In genomic region chr7:134254311-134254710, GRCh38 we compare ENCODE assay signal across 10 cellular contexts.
A peak's percentile ranks its signal among the peaks of the same experiment; 100 is the strongest.
DNase-seq lines count a peak whose midpoint lies in the region; ATAC-seq and TF ChIP-seq lines count a peak whose summit lies in the region.
"Had no signal": no experiment of that assay in that cellular context is flagged by ENCODE, and none has a peak within 500 bp of the region (broad histone marks: within the 10 kb centered on the region; RNA-seq: fewer than 3 reads in every experiment).

No MANE protein-coding gene starts in this region.

- H3K79me1 ChIP-seq in mesendoderm (ENCODE audit: low read length) = no peaks in the 10 kb centered on the region

- H3K9me2 ChIP-seq in MM.1S (replicated peaks; ENCODE audit: insufficient read depth, low read length) = no peaks in the 10 kb centered on the region

- H3K9me3 ChIP-seq in MM.1S (replicated peaks; ENCODE audit: insufficient read depth, low read length) = no peaks in the 10 kb centered on the region

- no peak overlapping the region for H4K8ac ChIP-seq in mesendoderm (ENCODE audit: low read depth, low read length)

- no peak overlapping the region for H3K4me2 ChIP-seq in MM.1S (ENCODE audit: low read depth, low read length)
- no peak overlapping the region for H3K4me2 ChIP-seq in mesendoderm (ENCODE audit: low read length)

- ATAC-seq in GM18867 (IDR thresholded peaks at IDR 0.05; ENCODE audit: unreplicated experiment) = no peak
- ATAC-seq in HG03457 (IDR thresholded peaks at IDR 0.05; ENCODE audit: unreplicated experiment) = no peak
- ATAC-seq: activated CD4-positive, alpha-beta T cell treated with anti-CD3 and anti-CD28 coated beads for 36 hours; natural killer cell treated with Interleukin-12 subunit alpha and Interleukin-12 subunit beta and Interleukin-15 and Interleukin-18, amount 100 ng/mL, for 72 hours had no signal

- H3K56ac ChIP-seq in mesendoderm (ENCODE audit: low read length) = no peak overlapping the region

- no peak overlapping the region for H2BK15ac ChIP-seq in mesendoderm (replicated peaks; ENCODE audit: low read depth)

- H3K27me3 ChIP-seq in MM.1S (replicated peaks; ENCODE audit: insufficient read depth, low read length) = peaks cover 11% of the 10 kb centered on the region; the same call in 1 of the 2 replicates
- no peaks in the 10 kb centered on the region for H3K27me3 ChIP-seq in mesendoderm (ENCODE audit: insufficient read depth, low read length, poor library complexity)

- H3F3A ChIP-seq in MM.1S (ENCODE audit: insufficient read depth, low read length) = no peaks in the 10 kb centered on the region

- H3K36me3 ChIP-seq in MM.1S (replicated peaks; ENCODE audit: insufficient read depth, low read length) (no peaks in the 10 kb centered on the region), mesendoderm (ENCODE audit: control insufficient read depth, insufficient read depth, low read length) (no peaks in the 10 kb centered on the region)

- H3K4me1 ChIP-seq in MM.1S (ENCODE audit: low read length) = no peaks in the 10 kb centered on the region
- no peaks in the 10 kb centered on the region for H3K4me1 ChIP-seq in mesendoderm (ENCODE audit: control insufficient read depth, low read depth, low read length)

- peak in 2 of 3 experiments; percentile 13 to 50 for DNase-seq in NCI-H1417 (lab: John Stamatoyannopoulos, UW)
- no peak for DNase-seq in NCI-H1417 treated with DMSO at 0.1 percent for 48 hours (lab: John Stamatoyannopoulos, UW)
- no peak for DNase-seq in MM.1S
- peak; percentile 1 for DNase-seq in amniotic epithelial cell (ENCODE audit: low read depth)
- DNase-seq in mesendoderm = peak; percentile 27
- no peak for DNase-seq in activated CD4-positive, alpha-beta T cell treated with anti-CD3 and anti-CD28 coated beads for 4 hours
- DNase-seq: activated CD4-positive, alpha-beta T cell treated with anti-CD3 and anti-CD28 coated beads for 36 hours had no signal

- H3K18ac ChIP-seq in mesendoderm (ENCODE audit: low read length) = no peak overlapping the region

- H3K4ac ChIP-seq in mesendoderm (ENCODE audit: low read depth, low read length) = no peak overlapping the region

- H4K20me1 ChIP-seq in MM.1S (ENCODE audit: insufficient read depth, low read length) = no peaks in the 10 kb centered on the region

- TF ChIP-seq CTCF in MM.1S (IDR thresholded peaks at IDR 0.05; ENCODE audit: low read length) = peak; percentile 65

- no peak overlapping the region for H2BK120ac ChIP-seq in mesendoderm (ENCODE audit: low read depth, low read length)

- H3K4me3 ChIP-seq in MM.1S (ENCODE audit: low read length) (no peak overlapping the region), mesendoderm (ENCODE audit: low read length) (no peak overlapping the region)

- WGBS in mesendoderm (ENCODE audit: extremely low coverage, insufficient coverage, low lambda C conversion rate) = no CpG with 5 or more reads among the region's 3 CpGs

- no peak overlapping the region for H3K9ac ChIP-seq in MM.1S (ENCODE audit: low read length)
- no peak overlapping the region for H3K9ac ChIP-seq in mesendoderm (ENCODE audit: low read length)

- H2BK5ac ChIP-seq in mesendoderm (ENCODE audit: low read length) = no peak overlapping the region

- no peak overlapping the region for H2AK5ac ChIP-seq in mesendoderm (ENCODE audit: low read length)

- H3K27ac ChIP-seq in MM.1S (ENCODE audit: low read length) (no peak overlapping the region), mesendoderm (ENCODE audit: low read depth, low read length) (no peak overlapping the region)

- H3K79me2 ChIP-seq in MM.1S (ENCODE audit: low read length) (no peaks in the 10 kb centered on the region), mesendoderm (ENCODE audit: control insufficient read depth, insufficient read depth, low read length) (no peaks in the 10 kb centered on the region)

- no peak overlapping the region for H4K5ac ChIP-seq in mesendoderm (ENCODE audit: low read length)

- no peak overlapping the region for H3K23ac ChIP-seq in mesendoderm (ENCODE audit: low read length)

- H2AFZ ChIP-seq in MM.1S (ENCODE audit: low read length) = no peak overlapping the region

Comparison
In these comparisons a context has a peak if more than half of its experiments do, and no peak if none do; other contexts are left out.
1. DNase-seq: peak in NCI-H1417 (2 of 3), amniotic epithelial cell (single experiment) and mesendoderm (single experiment); none in NCI-H1417 treated with DMSO at 0.1 percent for 48 hours (single experiment), MM.1S (single experiment) and activated CD4-positive, alpha-beta T cell treated with anti-CD3 and anti-CD28 coated beads for 4 hours (0 of 2).